ENCODE assay signal across 15 cellular contexts in genomic region chr9:92966518-92966800, GRCh38. TPM values are rescaled to one million over a fixed set of nuclear protein-coding genes. Genes with fewer than 3 reads are reported as not detected.
DNase-seq lines count a peak whose midpoint lies in the region; ATAC-seq lines count a peak whose summit lies in the region.
"Had no signal": no experiment of that assay in that cellular context is flagged by ENCODE, and none has a peak within 500 bp of the region (broad histone marks: within the 10 kb centered on the region; RNA-seq: fewer than 3 reads in every experiment).

No MANE protein-coding gene starts in this region.

- POLR2A ChIA-PET in activated CD4-positive, alpha-beta memory T cell treated with anti-CD3 and anti-CD28 coated beads for 36 hours (lab: Charles Lee) = interaction anchor here (0.9 to 2.4 kb wide), 4 partner anchors 12 to 131 kb away, joined by 3 to 12 read pairs (median 4); no protein-coding TSS in a partner anchor

- peaks cover 4% of the 10 kb centered on the region for H3K9me3 Mint-ChIP-seq in activated CD8-positive, alpha-beta memory T cell treated with anti-CD3 and anti-CD28 coated beads, Interleukin-2, amount 10 ng/mL, durations not matched to agents 7 days and 5 days (ENCODE audit: low read depth)
- H3K9me3 Mint-ChIP-seq in activated CD4-positive, alpha-beta memory T cell treated with anti-CD3 and anti-CD28 coated beads for 36 hours = peaks cover 7% of the 10 kb centered on the region
- peaks cover 0 to 3% of the 10 kb centered on the region in 2 donors for H3K9me3 Mint-ChIP-seq in effector memory CD8-positive, alpha-beta T cell
- H3K9me3 Mint-ChIP-seq in stimulated activated naive B cell treated with anti-CD40 and anti-IgM and Interleukin-4, amounts not matched to agents 10 μg/mL and 1 μg/mL and 100 μg/mL, for 72 hours = peaks cover 0 to 7% of the 10 kb centered on the region in 2 donors

- no peak for ATAC-seq in activated CD8-positive, alpha-beta memory T cell treated with anti-CD3 and anti-CD28 coated beads, Interleukin-2, amount 10 ng/mL, durations not matched to agents 7 days and 5 days
- no peak for ATAC-seq in effector memory CD8-positive, alpha-beta T cell (replicated peaks)
- ATAC-seq in stimulated activated naive B cell treated with anti-CD40 and anti-IgM and Interleukin-4, amounts not matched to agents 10 μg/mL and 1 μg/mL and 100 μg/mL, for 72 hours (replicated peaks) = no peak
- ATAC-seq in GM18873 (IDR thresholded peaks at IDR 0.05; ENCODE audit: low FRiP score, unreplicated experiment) (no peak), HG03457 (IDR thresholded peaks at IDR 0.05; ENCODE audit: unreplicated experiment) (no peak)

- peaks cover 75% of the 10 kb centered on the region for H3K4me1 Mint-ChIP-seq in activated CD8-positive, alpha-beta memory T cell treated with anti-CD3 and anti-CD28 coated beads, Interleukin-2, amount 10 ng/mL, durations not matched to agents 7 days and 5 days
- H3K4me1 Mint-ChIP-seq in activated CD4-positive, alpha-beta memory T cell treated with anti-CD3 and anti-CD28 coated beads for 36 hours (ENCODE audit: low read depth) = peaks cover 66% of the 10 kb centered on the region
- peaks cover 78 to 91% of the 10 kb centered on the region in 2 donors for H3K4me1 Mint-ChIP-seq in effector memory CD8-positive, alpha-beta T cell (ENCODE audit: low read depth in 2 of 2)
- H3K4me1 Mint-ChIP-seq in stimulated activated naive B cell treated with anti-CD40 and anti-IgM and Interleukin-4, amounts not matched to agents 10 μg/mL and 1 μg/mL and 100 μg/mL, for 72 hours = peaks cover 61 to 94% of the 10 kb centered on the region in 2 donors

- H3K4me3 Mint-ChIP-seq in activated CD8-positive, alpha-beta memory T cell treated with anti-CD3 and anti-CD28 coated beads, Interleukin-2, amount 10 ng/mL, durations not matched to agents 7 days and 5 days = peak overlapping the region; percentile 83
- H3K4me3 Mint-ChIP-seq in activated CD4-positive, alpha-beta memory T cell treated with anti-CD3 and anti-CD28 coated beads for 36 hours = peak overlapping the region; percentile 96
- peak overlapping the region; percentile 84 to 89 for H3K4me3 Mint-ChIP-seq in effector memory CD8-positive, alpha-beta T cell
- H3K4me3 Mint-ChIP-seq in stimulated activated naive B cell treated with anti-CD40 and anti-IgM and Interleukin-4, amounts not matched to agents 10 μg/mL and 1 μg/mL and 100 μg/mL, for 72 hours = peak overlapping the region; percentile 93 to 97

- no peaks in the 10 kb centered on the region for H3K27me3 Mint-ChIP-seq in activated CD8-positive, alpha-beta memory T cell treated with anti-CD3 and anti-CD28 coated beads, Interleukin-2, amount 10 ng/mL, durations not matched to agents 7 days and 5 days
- no peaks in the 10 kb centered on the region for H3K27me3 Mint-ChIP-seq in activated CD4-positive, alpha-beta memory T cell treated with anti-CD3 and anti-CD28 coated beads for 36 hours
- H3K27me3 Mint-ChIP-seq in effector memory CD8-positive, alpha-beta T cell = no peaks in the 10 kb centered on the region
- no peaks in the 10 kb centered on the region for H3K27me3 Mint-ChIP-seq in stimulated activated naive B cell treated with anti-CD40 and anti-IgM and Interleukin-4, amounts not matched to agents 10 μg/mL and 1 μg/mL and 100 μg/mL, for 72 hours

- peak overlapping the region; percentile 100 for H3K27ac Mint-ChIP-seq in activated CD8-positive, alpha-beta memory T cell treated with anti-CD3 and anti-CD28 coated beads, Interleukin-2, amount 10 ng/mL, durations not matched to agents 7 days and 5 days
- H3K27ac Mint-ChIP-seq in activated CD4-positive, alpha-beta memory T cell treated with anti-CD3 and anti-CD28 coated beads for 36 hours = peak overlapping the region; percentile 100
- H3K27ac Mint-ChIP-seq in effector memory CD8-positive, alpha-beta T cell = peak overlapping the region; percentile 95 to 99
- H3K27ac Mint-ChIP-seq in stimulated activated naive B cell treated with anti-CD40 and anti-IgM and Interleukin-4, amounts not matched to agents 10 μg/mL and 1 μg/mL and 100 μg/mL, for 72 hours = peak overlapping the region; percentile 98

- CTCF ChIA-PET in activated CD8-positive, alpha-beta memory T cell treated with anti-CD3 and anti-CD28 coated beads, Interleukin-2, amount 10 ng/mL, durations not matched to agents 7 days and 5 days (lab: Charles Lee) = interaction anchor here (1.2 to 1.9 kb wide), 6 partner anchors 9 to 339 kb away, joined by 3 to 7 read pairs (median 4); no protein-coding TSS in a partner anchor
- CTCF ChIA-PET in activated CD4-positive, alpha-beta memory T cell treated with anti-CD3 and anti-CD28 coated beads for 36 hours (lab: Charles Lee) = interaction anchor here (1.3 to 2.6 kb wide), 4 partner anchors 8 to 20 kb away, joined by 3 to 13 read pairs (median 5); no protein-coding TSS in a partner anchor

- H3K36me3 Mint-ChIP-seq in activated CD8-positive, alpha-beta memory T cell treated with anti-CD3 and anti-CD28 coated beads, Interleukin-2, amount 10 ng/mL, durations not matched to agents 7 days and 5 days = peaks cover 48% of the 10 kb centered on the region
- peaks cover 39% of the 10 kb centered on the region for H3K36me3 Mint-ChIP-seq in activated CD4-positive, alpha-beta memory T cell treated with anti-CD3 and anti-CD28 coated beads for 36 hours
- peaks cover 51% of the 10 kb centered on the region for H3K36me3 Mint-ChIP-seq in effector memory CD8-positive, alpha-beta T cell (ENCODE audit: insufficient read depth)
- peaks cover 5 to 22% of the 10 kb centered on the region in 2 donors for H3K36me3 Mint-ChIP-seq in stimulated activated naive B cell treated with anti-CD40 and anti-IgM and Interleukin-4, amounts not matched to agents 10 μg/mL and 1 μg/mL and 100 μg/mL, for 72 hours

- intact Hi-C loops in activated CD4-positive, alpha-beta memory T cell treated with anti-CD3 and anti-CD28 coated beads for 36 hours (cut with micrococcal nuclease) = loop anchor here (5.0 kb wide), 1 partner anchor 131 kb away; the partner anchor contains the start of gene CARD19

- no peak for DNase-seq in activated CD8-positive, alpha-beta memory T cell treated with anti-CD3 and anti-CD28 coated beads, Interleukin-2, amount 10 ng/mL, durations not matched to agents 7 days and 5 days
- no peak for DNase-seq in activated CD8-positive, alpha-beta memory T cell treated with anti-CD3 and anti-CD28 coated beads for 24 hours
- peak; percentile 16 for DNase-seq in activated CD4-positive, alpha-beta memory T cell treated with anti-CD3 and anti-CD28 coated beads for 36 hours
- DNase-seq in effector memory CD8-positive, alpha-beta T cell = no peak
- no peak for DNase-seq in stimulated activated naive B cell treated with anti-CD40 and anti-IgM and Interleukin-4, amounts not matched to agents 10 μg/mL and 1 μg/mL and 100 μg/mL, for 72 hours
- no peak for DNase-seq in central memory CD4-positive, alpha-beta T cell
- DNase-seq: activated CD4-positive, alpha-beta T cell treated with anti-CD3 and anti-CD28 coated beads for 48 hours; KG1; NCI-H146; NCI-H526; occipital lobe; sigmoid colon had no signal

RNA-seq across cellular contexts. Expression of gene FGD3, which starts 19.1 kb away (rescaled TPM):
- total RNA-seq in activated CD8-positive, alpha-beta memory T cell treated with anti-CD3 and anti-CD28 coated beads, Interleukin-2, amount 10 ng/mL, durations not matched to agents 7 days and 5 days = 10 to 100 TPM; 72.1 to 91.2 TPM
- total RNA-seq in activated CD4-positive, alpha-beta memory T cell treated with anti-CD3 and anti-CD28 coated beads for 36 hours = 10 to 100 TPM; 41.3 to 47.7 TPM
- total RNA-seq: H4 had no signal
